Comparison of ENCODE assay signal across 16 cellular contexts in genomic region chr2:228819701-228820100, GRCh38.
"Had no signal": no experiment of that assay in that cellular context is flagged by ENCODE, and none has a peak within 500 bp of the region (broad histone marks: within the 10 kb centered on the region; RNA-seq: fewer than 3 reads in every experiment).

No MANE protein-coding gene starts in this region.

- H3K9me3 ChIP-seq: ascending aorta, colonic mucosa, gastrocnemius medialis had no signal

- H3K4me1 ChIP-seq: ascending aorta, colonic mucosa, gastrocnemius medialis had no signal

- H3K27me3 ChIP-seq: ascending aorta, colonic mucosa, gastrocnemius medialis had no signal

- H3K36me3 ChIP-seq: ascending aorta, colonic mucosa, gastrocnemius medialis, left ventricle myocardium inferior, thoracic aorta had no signal

- DNase-seq: activated CD4-positive, alpha-beta T cell treated with anti-CD3 and anti-CD28 coated beads, Interleukin-2, amount 50 U/mL, for 4 hours; activated gamma-delta T cell; activated T-cell treated with anti-CD3 and anti-CD28 coated beads, Interleukin-2, amount 50 U/mL, for 72 hours; colonic mucosa; endodermal cell; gastrocnemius medialis; head of caudate nucleus; left ventricle myocardium inferior; mammary epithelial cell; midbrain; occipital lobe; posterior cingulate gyrus; stimulated activated naive B cell treated with anti-CD40 and anti-IgM and Interleukin-4, amounts not matched to agents 10 μg/mL and 1 μg/mL and 100 μg/mL, for 72 hours had no signal

- H3K27ac ChIP-seq: ascending aorta, colonic mucosa, epithelial cell of prostate, gastrocnemius medialis, left ventricle myocardium inferior, thoracic aorta had no signal

- H3K4me3 ChIP-seq: ascending aorta, colonic mucosa, gastrocnemius medialis, left ventricle myocardium inferior, thoracic aorta had no signal

- ATAC-seq: activated T-cell treated with anti-CD3 and anti-CD28 coated beads, Interleukin-2, amount 50 U/mL, for 72 hours; gastrocnemius medialis; stimulated activated naive B cell treated with anti-CD40 and anti-IgM and Interleukin-4, amounts not matched to agents 10 μg/mL and 1 μg/mL and 100 μg/mL, for 72 hours had no signal
